Comparison of ENCODE assay signal across 15 cellular contexts in genomic region chr17:79803421-79803996, GRCh38. TPM values are rescaled to one million over a fixed set of nuclear protein-coding genes. Genes with fewer than 3 reads are reported as not detected.
DNase-seq lines count a peak whose midpoint lies in the region; FAIRE-seq and TF ChIP-seq lines count a peak whose summit lies in the region.
"Had no signal": no experiment of that assay in that cellular context is flagged by ENCODE, and none has a peak within 500 bp of the region (broad histone marks: within the 10 kb centered on the region; RNA-seq: fewer than 3 reads in every experiment).

No MANE protein-coding gene starts in this region.

- 0 out of 2 replicates have a peak overlapping the region, but pooled peaks have one; percentile 48 for H3K18ac ChIP-seq in H1 (ENCODE audit: extremely low read depth, low read length)

- H2BK5ac ChIP-seq in H1 (ENCODE audit: low read depth, low read length) = peak overlapping the region; percentile 35; the same call in 1 of the 2 replicates

- H3K36me3 ChIP-seq in left ventricle myocardium inferior (no peaks in the 10 kb centered on the region), H1 (ENCODE audit: control insufficient read depth in 2 of 4, insufficient read depth in 4 of 4, low read length in 3 of 4) (peaks cover 0 to 6% (median 0%) of the 10 kb centered on the region in 4 experiments; a peak in 1 of 8 replicates), testis (ENCODE audit: low read depth, missing control alignments) (no peaks in the 10 kb centered on the region)
- H3K36me3 ChIP-seq: sigmoid colon, vagina had no signal

- H2AK5ac ChIP-seq in H1 (ENCODE audit: low read depth, low read length) = no peak overlapping the region

- peak overlapping the region; percentile 44 to 57; a peak in 3 of 4 replicates for H3K4me2 ChIP-seq in H1 (ENCODE audit: insufficient read depth in 1 of 2, low read depth in 2 of 2, low read length in 2 of 2)
- H3K4me2 ChIP-seq: KMS-11 had no signal

- TF ChIP-seq RAD21 in H1 (IDR thresholded peaks at IDR 0.05 in 1 of 2, conservative IDR thresholded peaks at IDR 0.05 in 1 of 2; ENCODE audit: low read depth in 2 of 2, low read length in 2 of 2) = no peak

- H4K8ac ChIP-seq in H1 (ENCODE audit: extremely low read depth, insufficient read depth, low read length) = no peak overlapping the region

- DNase-seq in left ventricle myocardium inferior (no peak), cardiac septum (ENCODE audit: low spot score) (no peak), NOMO-1 treated with dmso at 0.1 percent for 144 hours (lab: John Stamatoyannopoulos, UW; ENCODE audit: unreplicated experiment) (peak; percentile 70), H1 (ENCODE audit: low read depth in 1 of 2, low spot score in 2 of 2) (no peak), testis (no peak), NCI-H2227 treated with DMSO at 0.1 percent for 48 hours (lab: John Stamatoyannopoulos, UW) (no peak), kidney glomerular epithelial cell (lab: John Stamatoyannopoulos, UW) (no peak)
- no peak for DNase-seq in stimulated activated CD4-positive, alpha-beta T cell treated with anti-CD3 and anti-CD28 coated beads, Interleukin-4, amount 100 ng/mL, for 24 hours
- DNase-seq: SHP77 treated with DMSO at 0.1 percent for 48 hours, sigmoid colon had no signal

- TF ChIP-seq CTCF in left ventricle myocardium inferior (IDR thresholded peaks at IDR 0.05; ENCODE audit: borderline replicate concordance) = no peak
- no peak for TF ChIP-seq CTCF in H1 (IDR thresholded peaks at IDR 0.05; ENCODE audit: control extremely low read depth in 1 of 3, insufficient read depth in 1 of 3, low read depth in 1 of 3, low read length in 3 of 3)
- no peak for TF ChIP-seq CTCF in testis (IDR thresholded peaks at IDR 0.05)

- H3K9ac ChIP-seq in H1 (replicated peaks in 1 of 4; ENCODE audit: extremely low read depth in 1 of 4, low read depth in 3 of 4, low read length in 3 of 4) = no peak overlapping the region
- H3K9ac ChIP-seq: KMS-11 had no signal

- no peak overlapping the region for H2AFZ ChIP-seq in H1 (ENCODE audit: low read length)

- no peaks in the 10 kb centered on the region for H3K79me1 ChIP-seq in H1 (ENCODE audit: low read depth, low read length)

- H3K4me1 ChIP-seq in left ventricle myocardium inferior (peaks cover 50% of the 10 kb centered on the region), H1 (replicated peaks in 1 of 4; ENCODE audit: control insufficient read depth in 3 of 4, insufficient read depth in 4 of 4, low read length in 3 of 4) (peaks cover 4 to 56% (median 42%) of the 10 kb centered on the region in 4 experiments), testis (peaks cover 18% of the 10 kb centered on the region)

- H3K4me3 ChIP-seq in left ventricle myocardium inferior (peak overlapping the region; percentile 31), H1 (ENCODE audit: extremely low read depth in 1 of 4, insufficient read depth in 2 of 4, low read depth in 3 of 4, low read length in 4 of 4) (peak overlapping the region in 1 of 4 experiments; percentile 42; a peak in 2 of 8 replicates), testis (peak overlapping the region; percentile 9 to 55)
- H3K4me3 ChIP-seq: sigmoid colon had no signal

- 9% methylated on average over 31 of the region's 31 CpGs; no CpG with 5 or more reads in 1 of the 2 experiments for WGBS in H1 (ENCODE audit: extremely low coverage in 1 of 2, insufficient coverage in 1 of 2, insufficient read length in 1 of 2, insufficient replicate concordance in 2 of 2, low coverage in 1 of 2, low lambda C conversion rate in 2 of 2, missing lambda C conversion rate in 1 of 2), 2 experiments
- 6 to 8% methylated on average over 18 to 31 of the region's 31 CpGs for WGBS in testis, 2 donors

- H2BK12ac ChIP-seq in H1 (ENCODE audit: low read depth, low read length) = 0 out of 2 replicates have a peak overlapping the region, but pooled peaks have one; percentile 50

- TF ChIP-seq POLR2A in H1 (IDR thresholded peaks at IDR 0.05; ENCODE audit: control extremely low read depth in 1 of 2, low read depth in 2 of 2, low read length in 2 of 2) = no peak
- TF ChIP-seq POLR2A in testis (IDR thresholded peaks at IDR 0.05) = no peak

- H3K23ac ChIP-seq in H1 (ENCODE audit: insufficient read length) = no peak overlapping the region

- H2BK15ac ChIP-seq in H1 (ENCODE audit: low read length) = no peak overlapping the region

- H2BK20ac ChIP-seq in H1 (ENCODE audit: low read length) = no peak overlapping the region; the same call in 1 of the 2 replicates

- CTCF ChIA-PET in H1 (lab: Charles Lee; ENCODE audit: partially characterized antibody) = interaction anchor here (0.6 to 19.1 kb wide), 9 partner anchors 9 to 112 kb away, joined by 5 to 576 read pairs (median 9); partner anchors contain the start of gene CBX4

- no peak overlapping the region for H3K56ac ChIP-seq in H1 (replicated peaks; ENCODE audit: insufficient read length, low read depth, low read length)

- H3K27me3 ChIP-seq in left ventricle myocardium inferior (ENCODE audit: low read depth) (peaks cover 100% of the 10 kb centered on the region), H1 (replicated peaks in 1 of 4; ENCODE audit: control insufficient read depth in 3 of 4, extremely low read depth in 1 of 4, insufficient read depth in 3 of 4, low read length in 3 of 4) (peaks cover 92 to 100% (median 100%) of the 10 kb centered on the region in 4 experiments), testis (peaks cover 6% of the 10 kb centered on the region)

- H2BK120ac ChIP-seq in H1 (replicated peaks; ENCODE audit: low read depth, low read length) = no peak overlapping the region

- intact Hi-C loops in left ventricle myocardium inferior (cut with micrococcal nuclease) (no loop called here), cardiac septum (cut with DNase I) (loop anchor here (5.0 kb wide), 1 partner anchor 56 kb away; no protein-coding TSS in a partner anchor), testis (cut with DNase I; ENCODE audit: low total_unique reads) (no loop called here)

- no peak overlapping the region for H3K14ac ChIP-seq in H1 (ENCODE audit: insufficient read length)

- FAIRE-seq in H1 (lab: Jason Lieb, UNC) = no peak
- FAIRE-seq: astrocyte, endometrium, H54 had no signal

- no peaks in the 10 kb centered on the region for H3K79me2 ChIP-seq in H1 (ENCODE audit: control insufficient read depth in 1 of 2, insufficient read depth in 2 of 2, low read length in 2 of 2)

- H4K20me1 ChIP-seq in H1 (replicated peaks in 1 of 2; ENCODE audit: control insufficient read depth in 1 of 2, insufficient read depth in 2 of 2, low read length in 2 of 2) = peaks cover 4 to 31% of the 10 kb centered on the region in 2 experiments

- no peaks in the 10 kb centered on the region for H3K9me3 ChIP-seq in left ventricle myocardium inferior (replicated peaks)
- peaks cover 0 to 7% of the 10 kb centered on the region in 2 experiments; a peak in 3 of 4 replicates for H3K9me3 ChIP-seq in H1 (ENCODE audit: insufficient read depth in 2 of 2, low read depth in 1 of 2, low read length in 1 of 2)
- no peaks in the 10 kb centered on the region for H3K9me3 ChIP-seq in testis
- H3K9me3 ChIP-seq: sigmoid colon, vagina had no signal

- TF ChIP-seq EP300 in H1 (IDR thresholded peaks at IDR 0.05; ENCODE audit: borderline replicate concordance in 1 of 2, low read depth in 2 of 2, low read length in 2 of 2) = no peak

- peaks cover 2% of the 10 kb centered on the region for H3K23me2 ChIP-seq in H1 (ENCODE audit: low read depth, low read length)

- H4K91ac ChIP-seq in H1 (replicated peaks; ENCODE audit: insufficient read length, low read length) = no peak overlapping the region

- H3K27ac ChIP-seq in left ventricle myocardium inferior (replicated peaks) (no peak overlapping the region), H1 (ENCODE audit: low read depth, low read length) (no peak overlapping the region), testis (no peak overlapping the region)
- H3K27ac ChIP-seq: KMS-11, sigmoid colon, vagina had no signal

- H4K5ac ChIP-seq in H1 (ENCODE audit: insufficient read length, low read depth, low read length) = no peak overlapping the region

- POLR2A ChIA-PET in H1 (lab: Charles Lee; ENCODE audit: partially characterized antibody) = interaction anchor here (1.0 to 24.0 kb wide), 11 partner anchors 9 to 56 kb away, joined by 3 to 374 read pairs (median 7); partner anchors contain the start of gene CBX4

- H3K4ac ChIP-seq in H1 (replicated peaks; ENCODE audit: insufficient read length, low read depth, low read length) = peak overlapping the region; percentile 32

RNA-seq across cellular contexts. Expression of gene CBX8, which starts 6.6 kb away (rescaled TPM):
- total RNA-seq in left ventricle myocardium inferior = 7.5 TPM
- 5.7 TPM for total RNA-seq in cardiac septum
- total RNA-seq in H1 (2021; fragmentation: NEBNext Ultra II Directional; extraction: Animal tissue kit (Norgen Biotek cat#: 25700)) = 1.5 and 2.1 TPM in 2 replicates
- 0.09 and 0.31 TPM in 2 replicates for polyA plus RNA-seq in H1 (2011; rRNA removed)
- polyA plus RNA-seq in H1 (2011; cell fraction: cytosol; rRNA removed) = 0.28 TPM
- polyA plus RNA-seq in H1 (2011; cell fraction: nucleus; rRNA removed) = 0.33 TPM
- polyA plus RNA-seq in H1 (2012, experiment 1 of 2) = 0.50 to 1.6 TPM (median 1.2 TPM) in 4 replicates
- 1.0 TPM for polyA plus RNA-seq in H1 (2012, experiment 2 of 2)
- 0.30 TPM for polyA plus RNA-seq in H1 (2013, experiment 1 of 2)
- polyA plus RNA-seq in H1 (2013, experiment 2 of 2) = 0.55 TPM
- 0.13 TPM in 1 of 2 replicates, not detected in the other for polyA minus RNA-seq in H1 (2011; rRNA and poly(A)+ RNA removed)
- polyA minus RNA-seq in H1 (2011; cell fraction: cytosol; rRNA and poly(A)+ RNA removed) = 0.29 TPM
- 0.30 TPM for polyA minus RNA-seq in H1 (2011; cell fraction: nucleus; rRNA and poly(A)+ RNA removed)
- 10 to 100 TPM; 13.9 to 22.4 TPM for total RNA-seq in testis
- 13.8 TPM for polyA plus RNA-seq in testis (ENCODE audit: insufficient read depth, low read depth, low replicate concordance)

RNA-seq across cellular contexts. Expression of gene CBX2, which starts 25.6 kb away (rescaled TPM):
- total RNA-seq in left ventricle myocardium inferior (2.6 TPM), cardiac septum (3.5 TPM), testis (10 to 100 TPM; 27.1 to 30.7 TPM)
- 83.9 and 85.9 TPM in 2 replicates for total RNA-seq in H1 (2021; fragmentation: NEBNext Ultra II Directional; extraction: Animal tissue kit (Norgen Biotek cat#: 25700))
- polyA plus RNA-seq in H1 (2011; rRNA removed) (64.3 and 86.5 TPM in 2 replicates), testis (ENCODE audit: insufficient read depth, low read depth, low replicate concordance) (19.4 TPM)
- 76.8 TPM for polyA plus RNA-seq in H1 (2011; cell fraction: cytosol; rRNA removed)
- polyA plus RNA-seq in H1 (2011; cell fraction: nucleus; rRNA removed) = 109 TPM
- polyA plus RNA-seq in H1 (2012, experiment 1 of 2) = 48.6 to 73.4 TPM (median 65.8 TPM) in 4 replicates
- 53.8 TPM for polyA plus RNA-seq in H1 (2012, experiment 2 of 2)
- polyA plus RNA-seq in H1 (2013, experiment 1 of 2) = 40.5 TPM
- 39.5 TPM for polyA plus RNA-seq in H1 (2013, experiment 2 of 2)
- 45.5 and 56.4 TPM in 2 replicates for polyA minus RNA-seq in H1 (2011; rRNA and poly(A)+ RNA removed)
- 70.0 TPM for polyA minus RNA-seq in H1 (2011; cell fraction: cytosol; rRNA and poly(A)+ RNA removed)
- 61.7 TPM for polyA minus RNA-seq in H1 (2011; cell fraction: nucleus; rRNA and poly(A)+ RNA removed)

RNA-seq across cellular contexts. Expression of gene CBX4, which starts 35.7 kb away (rescaled TPM):
- total RNA-seq in left ventricle myocardium inferior = 28.7 TPM
- 23.8 TPM for total RNA-seq in cardiac septum
- total RNA-seq in H1 (2021; fragmentation: NEBNext Ultra II Directional; extraction: Animal tissue kit (Norgen Biotek cat#: 25700)) = 3.2 and 4.0 TPM in 2 replicates
- polyA plus RNA-seq in H1 (2011; rRNA removed) = 1.8 and 3.6 TPM in 2 replicates
- polyA plus RNA-seq in H1 (2011; cell fraction: cytosol; rRNA removed) = 3.5 TPM
- polyA plus RNA-seq in H1 (2011; cell fraction: nucleus; rRNA removed) = 5.3 TPM
- polyA plus RNA-seq in H1 (2012, experiment 1 of 2) = 0.79 to 2.9 TPM (median 2.4 TPM) in 4 replicates
- 1.8 TPM for polyA plus RNA-seq in H1 (2012, experiment 2 of 2)
- 2.0 TPM for polyA plus RNA-seq in H1 (2013, experiment 1 of 2)
- 1.9 TPM for polyA plus RNA-seq in H1 (2013, experiment 2 of 2)
- polyA minus RNA-seq in H1 (2011; rRNA and poly(A)+ RNA removed) = 1.9 and 3.6 TPM in 2 replicates
- 13.8 TPM for polyA minus RNA-seq in H1 (2011; cell fraction: cytosol; rRNA and poly(A)+ RNA removed)
- polyA minus RNA-seq in H1 (2011; cell fraction: nucleus; rRNA and poly(A)+ RNA removed) = 6.5 TPM
- total RNA-seq in testis = 10 to 100 TPM; 23.5 to 35.9 TPM
- polyA plus RNA-seq in testis (ENCODE audit: insufficient read depth, low read depth, low replicate concordance) = 11.5 TPM
